In genomic region chr3:55175423-55175822, GRCh38 we compare ENCODE assay signal across 23 cellular contexts.
DNase-seq lines count a peak whose midpoint lies in the region; ATAC-seq, FAIRE-seq and TF ChIP-seq lines count a peak whose summit lies in the region.
"Had no signal": no experiment of that assay in that cellular context is flagged by ENCODE, and none has a peak within 500 bp of the region (broad histone marks: within the 10 kb centered on the region; RNA-seq: fewer than 3 reads in every experiment).

No MANE protein-coding gene starts in this region.

- no peak overlapping the region for H2BK15ac ChIP-seq in H1 (ENCODE audit: low read length)

- H2BK120ac ChIP-seq in H1 (replicated peaks; ENCODE audit: low read depth, low read length) = no peak overlapping the region

- H3K36me3 Mint-ChIP-seq in astrocyte (ENCODE audit: low read depth, unreplicated experiment) = peaks cover 3% of the 10 kb centered on the region
- H3K36me3 Mint-ChIP-seq: CD8-positive, alpha-beta T cell had no signal

- no peaks in the 10 kb centered on the region for H3K9me2 ChIP-seq in SK-N-SH

- H2BK5ac ChIP-seq in H1 (ENCODE audit: low read depth, low read length) = no peak overlapping the region

- FAIRE-seq in astrocyte (lab: Jason Lieb, UNC) = peak; percentile 5
- FAIRE-seq in H1 (lab: Jason Lieb, UNC) = no peak
- FAIRE-seq: A549, D721Med, GM12878, GM12892, GM18507 had no signal

- H3K9me3 ChIP-seq in SK-N-SH (no peaks in the 10 kb centered on the region), HEK293 (ENCODE audit: control insufficient read depth, insufficient read depth, low read depth, low read length) (no peaks in the 10 kb centered on the region), astrocyte (ENCODE audit: insufficient read depth, low read depth, low read length) (no peaks in the 10 kb centered on the region), H1 (ENCODE audit: insufficient read depth in 2 of 2, low read depth in 1 of 2, low read length in 1 of 2) (0 out of 4 replicates have a peak, but pooled peaks cover 0 to 3% of the 10 kb centered on the region in 2 experiments)
- H3K9me3 ChIP-seq: A549, Caco-2 had no signal

- TF ChIP-seq RAD21 in SK-N-SH (IDR thresholded peaks at IDR 0.05; ENCODE audit: low read length) (no peak), H1 (IDR thresholded peaks at IDR 0.05 in 1 of 2, conservative IDR thresholded peaks at IDR 0.05 in 1 of 2; ENCODE audit: low read depth in 2 of 2, low read length in 2 of 2) (no peak)

- no peak overlapping the region for H2AK5ac ChIP-seq in H1 (ENCODE audit: low read depth, low read length)

- H2BK20ac ChIP-seq in H1 (ENCODE audit: low read length) = no peak overlapping the region

- H3K27ac Mint-ChIP-seq in astrocyte (ENCODE audit: unreplicated experiment) = no peak overlapping the region
- H3K27ac Mint-ChIP-seq: B cell; CD4-positive, alpha-beta T cell; CD8-positive, alpha-beta T cell had no signal

- H3K4me3 ChIP-seq in SK-N-SH (ENCODE audit: low read depth in 2 of 2, low read length in 1 of 2) = no peak overlapping the region
- no peak overlapping the region for H3K4me3 ChIP-seq in HEK293 (ENCODE audit: low read depth, low read length)
- no peak overlapping the region for H3K4me3 ChIP-seq in astrocyte (ENCODE audit: insufficient read depth, low read depth, low read length)
- no peak overlapping the region for H3K4me3 ChIP-seq in H1 (ENCODE audit: extremely low read depth in 1 of 4, insufficient read depth in 2 of 4, low read depth in 3 of 4, low read length in 4 of 4)
- H3K4me3 ChIP-seq: A549; BLaER1 treated with 17β-estradiol and CSF1 and Interleukin-3, amounts not matched to agents 10 nM and 100 nM; GM12878 had no signal

- H3K36me3 ChIP-seq in SK-N-SH (replicated peaks in 1 of 2; ENCODE audit: control insufficient read depth in 1 of 2, insufficient read depth in 2 of 2, low read length in 1 of 2) = no peaks in the 10 kb centered on the region
- no peaks in the 10 kb centered on the region for H3K36me3 ChIP-seq in HEK293 (ENCODE audit: control insufficient read depth in 2 of 2, insufficient read depth in 1 of 2, low read length in 2 of 2)
- H3K36me3 ChIP-seq in astrocyte (ENCODE audit: insufficient read depth, low read length) = no peaks in the 10 kb centered on the region
- no peaks in the 10 kb centered on the region for H3K36me3 ChIP-seq in H1 (ENCODE audit: control insufficient read depth in 2 of 4, insufficient read depth in 4 of 4, low read length in 3 of 4)
- H3K36me3 ChIP-seq: BLaER1 treated with 17β-estradiol and CSF1 and Interleukin-3, amounts not matched to agents 10 nM and 100 nM had no signal

- no peak overlapping the region for H3K4me3 Mint-ChIP-seq in astrocyte (ENCODE audit: unreplicated experiment)
- H3K4me3 Mint-ChIP-seq: B cell; CD4-positive, alpha-beta T cell; CD8-positive, alpha-beta T cell had no signal

- H3K56ac ChIP-seq in H1 (replicated peaks; ENCODE audit: insufficient read length, low read depth, low read length) = no peak overlapping the region

- H4K5ac ChIP-seq in H1 (ENCODE audit: insufficient read length, low read depth, low read length) = no peak overlapping the region

- TF ChIP-seq CTCF in SK-N-SH (IDR thresholded peaks at IDR 0.05) = no peak
- TF ChIP-seq CTCF in HEK293 (tag by site-specific recombination; IDR thresholded peaks at IDR 0.05) = no peak
- TF ChIP-seq CTCF in astrocyte (IDR thresholded peaks at IDR 0.05; ENCODE audit: insufficient read depth, low read depth, low read length) = no peak
- TF ChIP-seq CTCF in H1 (IDR thresholded peaks at IDR 0.05; ENCODE audit: control extremely low read depth in 1 of 3, insufficient read depth in 1 of 3, low read depth in 1 of 3, low read length in 3 of 3) = no peak

- no peak for TF ChIP-seq EP300 in SK-N-SH (IDR thresholded peaks at IDR 0.05; ENCODE audit: borderline replicate concordance in 1 of 2, low read depth in 1 of 2, low read length in 1 of 2)
- TF ChIP-seq EP300 in H1 (IDR thresholded peaks at IDR 0.05; ENCODE audit: borderline replicate concordance in 1 of 2, low read depth in 2 of 2, low read length in 2 of 2) = no peak

- H3K4me2 ChIP-seq in SK-N-SH = no peak overlapping the region
- no peak overlapping the region for H3K4me2 ChIP-seq in astrocyte (ENCODE audit: low read length)
- H3K4me2 ChIP-seq in H1 (ENCODE audit: insufficient read depth in 1 of 2, low read depth in 2 of 2, low read length in 2 of 2) = no peak overlapping the region
- H3K4me2 ChIP-seq: A549; BLaER1 treated with 17β-estradiol and CSF1 and Interleukin-3, amounts not matched to agents 10 nM and 100 nM had no signal

- H3K4me1 ChIP-seq in SK-N-SH (ENCODE audit: control insufficient read depth in 1 of 2, insufficient read depth in 2 of 2, low read depth in 1 of 2, low read length in 1 of 2) (peaks cover 3% of the 10 kb centered on the region in 2 experiments; a peak in 2 of 4 replicates), HEK293 (ENCODE audit: control insufficient read depth, insufficient read depth, low read length) (no peaks in the 10 kb centered on the region), astrocyte (ENCODE audit: insufficient read depth, low read length) (peaks cover 5% of the 10 kb centered on the region), H1 (replicated peaks in 1 of 4; ENCODE audit: control insufficient read depth in 3 of 4, insufficient read depth in 4 of 4, low read length in 3 of 4) (peaks cover 0 to 3% (median 0%) of the 10 kb centered on the region in 4 experiments; a peak in 1 of 7 replicates)
- H3K4me1 ChIP-seq: A549; BLaER1 treated with 17β-estradiol and CSF1 and Interleukin-3, amounts not matched to agents 10 nM and 100 nM; Caco-2 had no signal

- H3K27me3 ChIP-seq in SK-N-SH (ENCODE audit: insufficient read depth) = no peaks in the 10 kb centered on the region
- H3K27me3 ChIP-seq in astrocyte (ENCODE audit: insufficient read depth, low read length) = no peaks in the 10 kb centered on the region
- peaks cover 0 to 1% (median 0%) of the 10 kb centered on the region in 4 experiments; a peak in 1 of 7 replicates for H3K27me3 ChIP-seq in H1 (replicated peaks in 1 of 4; ENCODE audit: control insufficient read depth in 3 of 4, extremely low read depth in 1 of 4, insufficient read depth in 3 of 4, low read length in 3 of 4)

- no peak overlapping the region for H3K23ac ChIP-seq in H1 (ENCODE audit: insufficient read length)

- TF ChIP-seq POLR2A in H1 (IDR thresholded peaks at IDR 0.05; ENCODE audit: control extremely low read depth in 1 of 2, low read depth in 2 of 2, low read length in 2 of 2) = no peak

- no peak overlapping the region for H3K14ac ChIP-seq in H1 (ENCODE audit: insufficient read length)

- no peaks in the 10 kb centered on the region for H3K27me3 Mint-ChIP-seq in astrocyte (ENCODE audit: low read depth, unreplicated experiment)
- H3K27me3 Mint-ChIP-seq: CD4-positive, alpha-beta T cell had no signal

- ATAC-seq in SK-N-SH treated with all-trans-retinoic acid at 6 μM for 48 hours = no peak
- ATAC-seq: A549; CD8-positive, alpha-beta T cell; GM12878 had no signal

- no peaks in the 10 kb centered on the region for H3K23me2 ChIP-seq in H1 (ENCODE audit: low read depth, low read length)

- H3F3A ChIP-seq in SK-N-SH (replicated peaks; ENCODE audit: insufficient read depth) = peaks cover 5% of the 10 kb centered on the region

- H3K79me2 ChIP-seq in SK-N-SH (ENCODE audit: insufficient read depth) (no peaks in the 10 kb centered on the region), astrocyte (ENCODE audit: insufficient read depth, low read length) (no peaks in the 10 kb centered on the region), H1 (ENCODE audit: control insufficient read depth in 1 of 2, insufficient read depth in 2 of 2, low read length in 2 of 2) (no peaks in the 10 kb centered on the region)

- peaks cover 11% of the 10 kb centered on the region for H3K9me3 Mint-ChIP-seq in astrocyte (ENCODE audit: unreplicated experiment)
- H3K9me3 Mint-ChIP-seq: CD8-positive, alpha-beta T cell had no signal

- H3K18ac ChIP-seq in H1 (ENCODE audit: extremely low read depth, low read length) = no peak overlapping the region

- H3K79me1 ChIP-seq in H1 (ENCODE audit: low read depth, low read length) = no peaks in the 10 kb centered on the region

- no peak for DNase-seq in SK-N-SH
- DNase-seq in astrocyte (ENCODE audit: low read depth) = no peak
- no peak for DNase-seq in H1 (ENCODE audit: low read depth in 1 of 2, low spot score in 2 of 2)
- DNase-seq in RPMI8226 = no peak
- DNase-seq in ecto neural progenitor cell (ENCODE audit: low spot score) = no peak
- DNase-seq: AML-193; Caco-2; Calu3; CD4-positive, alpha-beta T cell; CD8-positive, alpha-beta T cell; DMS79 treated with DMSO at 0.1 percent for 48 hours; GDM1 had no signal

- CTCF ChIA-PET in SK-N-SH (lab: Yijun Ruan, JAX) (interaction anchor here (0.6 to 1.2 kb wide), 3 partner anchors 11 to 322 kb away, joined by 3 read pairs; no protein-coding TSS in a partner anchor), HEK293 (lab: Yijun Ruan, JAX) (no interaction called here), H1 (lab: Charles Lee; ENCODE audit: partially characterized antibody) (interaction anchor here (0.6 to 1.6 kb wide), 6 partner anchors 10 to 373 kb away, joined by 3 to 7 read pairs (median 3); no protein-coding TSS in a partner anchor)

- peaks cover 6% of the 10 kb centered on the region for H3K4me1 Mint-ChIP-seq in astrocyte (ENCODE audit: low read depth, unreplicated experiment)
- H3K4me1 Mint-ChIP-seq: B cell had no signal

- H4K20me1 ChIP-seq in SK-N-SH (ENCODE audit: insufficient read depth) (no peaks in the 10 kb centered on the region), astrocyte (ENCODE audit: insufficient read depth, low read length) (no peaks in the 10 kb centered on the region), H1 (replicated peaks in 1 of 2; ENCODE audit: control insufficient read depth in 1 of 2, insufficient read depth in 2 of 2, low read length in 2 of 2) (no peaks in the 10 kb centered on the region)
- H4K20me1 ChIP-seq: BLaER1 treated with 17β-estradiol and CSF1 and Interleukin-3, amounts not matched to agents 10 nM and 100 nM had no signal

- POLR2A ChIA-PET in SK-N-SH (lab: Yijun Ruan, JAX) (no interaction called here), HEK293 (lab: Yijun Ruan, JAX) (no interaction called here), H1 (lab: Charles Lee; ENCODE audit: partially characterized antibody) (no interaction called here)

- H3K27ac ChIP-seq in SK-N-SH (ENCODE audit: low read depth in 2 of 2, low read length in 1 of 2) (no peak overlapping the region), HEK293 (ENCODE audit: extremely low read depth, low read depth, low read length) (no peak overlapping the region), astrocyte (ENCODE audit: low read depth, low read length) (no peak overlapping the region), H1 (ENCODE audit: low read depth, low read length) (no peak overlapping the region)
- H3K27ac ChIP-seq: 22Rv1; A549; BLaER1 treated with 17β-estradiol and CSF1 and Interleukin-3, amounts not matched to agents 10 nM and 100 nM; C4-2B had no signal

- H4K91ac ChIP-seq in H1 (replicated peaks; ENCODE audit: insufficient read length, low read length) = no peak overlapping the region

- no peak overlapping the region for H3K4ac ChIP-seq in H1 (replicated peaks; ENCODE audit: insufficient read length, low read depth, low read length)

- WGBS in SK-N-SH (ENCODE audit: low lambda C conversion rate) = 64% methylated on average over 2 of the region's 2 CpGs
- 87% methylated on average over 2 of the region's 2 CpGs; no CpG with 5 or more reads in 1 of the 2 experiments for WGBS in H1 (ENCODE audit: extremely low coverage in 1 of 2, insufficient coverage in 1 of 2, insufficient read length in 1 of 2, insufficient replicate concordance in 2 of 2, low coverage in 1 of 2, low lambda C conversion rate in 2 of 2, missing lambda C conversion rate in 1 of 2), 2 experiments

- H2AFZ ChIP-seq in SK-N-SH (ENCODE audit: low read depth) = no peak overlapping the region
- no peak overlapping the region for H2AFZ ChIP-seq in astrocyte (ENCODE audit: low read depth, low read length)
- no peak overlapping the region for H2AFZ ChIP-seq in H1 (ENCODE audit: low read length)

- H3K9ac ChIP-seq in SK-N-SH (no peak overlapping the region), astrocyte (ENCODE audit: low read length) (no peak overlapping the region), H1 (replicated peaks in 1 of 4; ENCODE audit: extremely low read depth in 1 of 4, low read depth in 3 of 4, low read length in 3 of 4) (no peak overlapping the region)
- H3K9ac ChIP-seq: BLaER1 treated with 17β-estradiol and CSF1 and Interleukin-3, amounts not matched to agents 10 nM and 100 nM had no signal

- H2BK12ac ChIP-seq in H1 (ENCODE audit: low read depth, low read length) = no peak overlapping the region

- H4K8ac ChIP-seq in H1 (ENCODE audit: extremely low read depth, insufficient read depth, low read length) = no peak overlapping the region
